ENCODE assay signal across 3 cellular contexts in genomic region chr4:121711263-121712000, GRCh38.
TF ChIP-seq lines count a peak whose summit lies in the region.

No MANE protein-coding gene starts in this region.

TF ChIP-seq in GM12891, 5 proteins besides CTCF, POLR2A, EP300 and RAD21:
- no peak for TF ChIP-seq TAF1 (IDR thresholded peaks at IDR 0.05; ENCODE audit: low read depth, low read length)
- no peak for TF ChIP-seq SPI1 (IDR thresholded peaks at IDR 0.05; ENCODE audit: low read depth, low read length)
- TF ChIP-seq POU2F2 (IDR thresholded peaks at IDR 0.05; ENCODE audit: low read depth, low read length): no peak
- TF ChIP-seq PAX5 (IDR thresholded peaks at IDR 0.05; ENCODE audit: insufficient read depth, low read length, severe bottlenecking): no peak
- TF ChIP-seq POLR2AphosphoS5 (IDR thresholded peaks at IDR 0.05; ENCODE audit: low read depth, low read length): no peak

TF ChIP-seq in GM23338, 12 proteins besides CTCF, POLR2A, EP300 and RAD21:
- TF ChIP-seq ZNF462 (CRISPR knock-in tag; IDR thresholded peaks at IDR 0.05): peak; percentile 3; the same call in 1 of the 2 replicates
- no peak for TF ChIP-seq CREB1 (CRISPR knock-in tag; IDR thresholded peaks at IDR 0.05; ENCODE audit: low read depth)
- TF ChIP-seq POLR2AphosphoS5 (IDR thresholded peaks at IDR 0.05; ENCODE audit: low read depth): peak; percentile 52; the same call in 1 of the 2 replicates
- no peak for TF ChIP-seq EZH2 (IDR thresholded peaks at IDR 0.05; ENCODE audit: low read depth, unreplicated experiment)
- 0 out of 2 replicates have a peak, but pooled peaks have one; percentile 62 for TF ChIP-seq ZNF114 (CRISPR knock-in tag; IDR thresholded peaks at IDR 0.05)
TF ChIP-seq in GM23338: peak in this region for 3.

TF ChIP-seq in IMR-90, 13 proteins besides CTCF, POLR2A, EP300 and RAD21:
- TF ChIP-seq RFX5 (IDR thresholded peaks at IDR 0.05; ENCODE audit: low read depth, low read length) (no peak), MAZ (IDR thresholded peaks at IDR 0.05; ENCODE audit: borderline replicate concordance, low read depth, low read length) (0 out of 2 replicates have a peak, but pooled peaks have one; percentile 63), BHLHE40 (IDR thresholded peaks at IDR 0.05; ENCODE audit: low read depth, low read length) (peak; percentile 69), CEBPB (IDR thresholded peaks at IDR 0.05; ENCODE audit: low read depth, low read length) (peak; percentile 58; the same call in 1 of the 2 replicates), FOS (IDR thresholded peaks at IDR 0.05; ENCODE audit: low read depth, low read length) (peak; percentile 99), MXI1 (IDR thresholded peaks at IDR 0.05; ENCODE audit: borderline replicate concordance, low read depth, low read length) (no peak), RCOR1 (IDR thresholded peaks at IDR 0.05; ENCODE audit: insufficient replicate concordance, low read length) (peak; percentile 25), SMC3 (IDR thresholded peaks at IDR 0.05; ENCODE audit: low read depth, low read length) (0 out of 2 replicates have a peak, but pooled peaks have one; percentile 2), NFE2L2 (IDR thresholded peaks at IDR 0.05; ENCODE audit: low read depth, low read length) (peak; percentile 63; the same call in 1 of the 2 replicates), MAFK (IDR thresholded peaks at IDR 0.05; ENCODE audit: low read depth, low read length) (no peak), CHD1 (IDR thresholded peaks at IDR 0.05; ENCODE audit: low read depth, low read length) (no peak), ELK1 (IDR thresholded peaks at IDR 0.05; ENCODE audit: borderline replicate concordance, low read depth, low read length) (no peak), USF2 (IDR thresholded peaks at IDR 0.05; ENCODE audit: low read depth, low read length) (0 out of 2 replicates have a peak, but pooled peaks have one; percentile 1)
TF ChIP-seq in IMR-90: peak in this region for 8.
